ENCODE assay signal across 1 cellular context in the genomic region with DNA sequence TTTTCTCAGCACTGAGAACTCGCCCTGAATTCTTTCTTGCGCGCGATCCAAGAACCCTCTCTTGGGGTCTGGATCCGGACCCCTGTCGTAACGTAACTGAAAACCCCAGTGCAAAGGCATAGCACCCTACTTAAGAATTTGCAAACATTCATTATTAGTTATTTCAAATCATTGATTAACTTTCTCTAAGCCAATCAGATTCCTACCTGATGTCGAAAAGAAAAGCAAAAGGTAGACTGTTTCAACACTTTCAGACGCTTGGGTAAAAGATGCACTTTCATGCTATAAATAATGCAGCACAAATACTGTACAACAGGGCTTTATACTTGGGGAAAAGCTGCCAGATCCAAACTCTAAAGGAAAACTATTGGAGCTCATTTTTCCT.
TF ChIP-seq lines count a peak whose summit lies in the region.

No MANE protein-coding gene starts in this region.

TF ChIP-seq in IMR-90, 13 proteins besides CTCF, POLR2A, EP300 and RAD21 (continued from another document):
- TF ChIP-seq, protein P1, sequence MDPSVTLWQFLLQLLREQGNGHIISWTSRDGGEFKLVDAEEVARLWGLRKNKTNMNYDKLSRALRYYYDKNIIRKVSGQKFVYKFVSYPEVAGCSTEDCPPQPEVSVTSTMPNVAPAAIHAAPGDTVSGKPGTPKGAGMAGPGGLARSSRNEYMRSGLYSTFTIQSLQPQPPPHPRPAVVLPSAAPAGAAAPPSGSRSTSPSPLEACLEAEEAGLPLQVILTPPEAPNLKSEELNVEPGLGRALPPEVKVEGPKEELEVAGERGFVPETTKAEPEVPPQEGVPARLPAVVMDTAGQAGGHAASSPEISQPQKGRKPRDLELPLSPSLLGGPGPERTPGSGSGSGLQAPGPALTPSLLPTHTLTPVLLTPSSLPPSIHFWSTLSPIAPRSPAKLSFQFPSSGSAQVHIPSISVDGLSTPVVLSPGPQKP (IDR thresholded peaks at IDR 0.05; ENCODE audit: borderline replicate concordance, low read depth, low read length), result no peak
- TF ChIP-seq RFX5 (IDR thresholded peaks at IDR 0.05; ENCODE audit: low read depth, low read length), result no peak
- TF ChIP-seq MAFK (IDR thresholded peaks at IDR 0.05; ENCODE audit: low read depth, low read length), result no peak
- no peak for TF ChIP-seq CEBPB (IDR thresholded peaks at IDR 0.05; ENCODE audit: low read depth, low read length)
TF ChIP-seq in IMR-90: peak in this region for 0.
